ENCODE assay signal across 29 cellular contexts in the genomic region with DNA sequence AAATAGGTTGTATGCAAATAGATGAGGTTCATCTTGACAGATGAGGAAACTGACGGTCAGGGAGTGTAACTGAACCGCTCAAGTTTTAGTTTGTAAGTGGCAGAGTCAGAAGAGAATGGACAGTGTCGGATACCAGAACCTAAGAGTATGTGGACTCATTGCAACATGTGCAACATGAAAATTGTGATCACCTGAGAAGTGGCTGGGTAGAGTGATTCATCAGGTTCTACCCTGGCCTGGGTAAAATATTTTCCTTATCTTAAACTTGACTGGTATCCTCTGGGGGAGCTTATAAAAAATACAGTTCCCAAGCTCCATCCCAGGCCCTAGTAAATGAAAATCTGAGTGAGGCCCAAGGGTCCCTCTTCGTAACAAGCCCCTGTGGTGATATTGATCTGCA.
"Had no signal": no experiment of that assay in that cellular context is flagged by ENCODE, and none has a peak within 500 bp of the region (broad histone marks: within the 10 kb centered on the region; RNA-seq: fewer than 3 reads in every experiment).

No MANE protein-coding gene starts in this region.

- H3K9me3 ChIP-seq: esophagus squamous epithelium, gastroesophageal sphincter, heart right ventricle had no signal

- ATAC-seq: activated CD4-positive, CD25-positive, alpha-beta regulatory T cell treated with anti-CD3 and anti-CD28 coated beads, Interleukin-2, amount 50 U/mL, for 24 hours; activated CD8-positive, alpha-beta T cell treated with anti-CD3 and anti-CD28 coated beads for 36 hours; activated T-cell treated with anti-CD3 and anti-CD28 coated beads, Interleukin-2, amount 50 U/mL, for 4 hours; activated T-helper 17 cell treated with anti-CD3 and anti-CD28 coated beads, Interleukin-2, amount 50 U/mL, for 72 hours; effector memory CD8-positive, alpha-beta T cell; gastroesophageal sphincter; heart right ventricle; T-helper 17 cell had no signal

- DNase-seq: activated B cell treated with CpG ODN at 0.5 μM for 24 hours; activated CD4-positive, alpha-beta T cell treated with anti-CD3 and anti-CD28 coated beads for 48 hours; activated CD4-positive, alpha-beta T cell treated with anti-CD3 and anti-CD28 coated beads, Interleukin-2, amount 50 U/mL, for 1 hour; activated CD4-positive, alpha-beta T cell treated with anti-CD3 and anti-CD28 coated beads, Interleukin-2, amount 50 U/mL, for 48 hours; activated CD8-positive, alpha-beta memory T cell treated with anti-CD3 and anti-CD28 coated beads for 24 hours; activated CD8-positive, alpha-beta T cell treated with anti-CD3 and anti-CD28 coated beads for 36 hours; activated effector memory CD4-positive, alpha-beta T cell treated with Interleukin-2 at 50 U/mL for 16 hours; activated gamma-delta T cell treated with Interleukin-2 at 50 U/mL for 16 hours; activated naive CD4-positive, alpha-beta T cell treated with anti-CD3 and anti-CD28 coated beads, Interleukin-2, amount 50 U/mL, for 16 hours; activated naive CD4-positive, alpha-beta T cell treated with Interleukin-2 at 50 U/mL for 16 hours; activated T-cell treated with anti-CD3 and anti-CD28 coated beads, Interleukin-2, amount 50 U/mL, for 4 hours; amniotic stem cell; anterior cingulate cortex; brain microvascular endothelial cell; caudate nucleus; cortex of kidney; dermis blood vessel endothelial cell; effector CD4-positive, alpha-beta T cell; effector memory CD8-positive, alpha-beta T cell; esophagus squamous epithelium; foreskin melanocyte; heart right ventricle; T-helper 17 cell; T1000; WERI-Rb-1 had no signal

- H3K36me3 ChIP-seq: brain microvascular endothelial cell, esophagus squamous epithelium, gastroesophageal sphincter, heart right ventricle, WERI-Rb-1 had no signal

- H3K27ac ChIP-seq: brain microvascular endothelial cell, epithelial cell of prostate, esophagus squamous epithelium, gastroesophageal sphincter, heart right ventricle, WERI-Rb-1 had no signal

- H3K27me3 ChIP-seq: brain microvascular endothelial cell, esophagus squamous epithelium, gastroesophageal sphincter, heart right ventricle had no signal

- H3K4me1 ChIP-seq: esophagus squamous epithelium, gastroesophageal sphincter, heart right ventricle had no signal

- H3K4me3 ChIP-seq: esophagus squamous epithelium, gastroesophageal sphincter, heart right ventricle had no signal
